ENCODE assay signal across 8 cellular contexts in the genomic region with DNA sequence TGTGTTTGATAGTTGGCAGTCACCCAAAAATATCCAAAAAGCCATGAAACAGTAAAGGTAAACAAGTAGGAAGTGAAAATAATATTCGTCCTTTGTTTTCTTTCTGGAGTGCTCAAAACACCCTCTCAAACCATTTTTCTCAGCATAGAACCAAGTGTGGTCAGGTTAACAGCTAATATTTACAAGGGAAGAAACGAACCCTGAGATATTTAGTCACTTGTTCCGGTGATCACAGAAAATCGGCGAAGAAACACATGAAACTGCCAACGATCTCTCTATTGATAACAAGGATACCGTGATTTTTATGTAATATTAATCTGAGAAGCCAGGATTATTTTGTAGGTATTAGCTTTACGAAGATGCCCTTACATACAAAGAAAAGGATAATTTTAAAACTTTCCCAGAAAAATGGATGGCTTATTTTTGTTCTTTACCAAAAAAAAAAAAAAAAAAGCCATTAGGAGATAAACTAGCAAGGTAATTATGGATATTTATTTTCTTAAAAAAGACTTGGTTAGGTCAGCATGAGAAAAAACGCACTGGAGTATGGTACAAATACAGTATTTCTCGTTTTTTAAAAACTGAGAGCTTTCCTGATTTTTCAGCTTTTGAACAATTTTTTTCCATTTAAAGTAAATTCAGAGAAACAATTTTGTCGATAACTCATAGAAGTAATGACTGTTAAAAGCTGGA.
DNase-seq lines count a peak whose midpoint lies in the region; ATAC-seq and TF ChIP-seq lines count a peak whose summit lies in the region.

No MANE protein-coding gene starts in this region.

- ATAC-seq in HG03025 (IDR thresholded peaks at IDR 0.05; ENCODE audit: low FRiP score, unreplicated experiment), result no peak

- H3K4me3 Mint-ChIP-seq in activated CD4-positive, alpha-beta T cell treated with anti-CD3 and anti-CD28 coated beads, Interleukin-2, amount 10 ng/mL, durations not matched to agents 7 days and 5 days, result peak overlapping the region; percentile 81
- H3K4me3 Mint-ChIP-seq in endodermal cell, result peak overlapping the region; percentile 83
- peak overlapping the region; percentile 93 for H3K4me3 Mint-ChIP-seq in neural progenitor cell

- CTCF ChIA-PET in activated CD4-positive, alpha-beta T cell treated with anti-CD3 and anti-CD28 coated beads, Interleukin-2, amount 10 ng/mL, durations not matched to agents 7 days and 5 days (lab: Charles Lee), result interaction anchor here (1.2 kb wide), 2 partner anchors 10 to 71 kb away, joined by 3 to 4 read pairs; no protein-coding TSS in a partner anchor

- H3K27ac ChIP-seq in SJCRH30 (peak overlapping the region; percentile 100), endodermal cell (ENCODE audit: low read depth, low read length) (peak overlapping the region; percentile 100), neural progenitor cell (peak overlapping the region; percentile 99)

- H3F3A ChIP-seq in neural progenitor cell (ENCODE audit: low read depth), result peaks cover 43% of the 10 kb centered on the region

- TF ChIP-seq CTCF in endodermal cell (conservative IDR thresholded peaks at IDR 0.05), result no peak
- no peak for TF ChIP-seq CTCF in neural progenitor cell (IDR thresholded peaks at IDR 0.05)

- H3K4me1 ChIP-seq in SJCRH30 (peaks cover 5% of the 10 kb centered on the region; the same call in 1 of the 2 replicates), endodermal cell (ENCODE audit: control insufficient read depth, insufficient read depth, low read length) (peaks cover 2% of the 10 kb centered on the region), neural progenitor cell (peaks cover 22% of the 10 kb centered on the region)

- peak; percentile 8 for DNase-seq in activated CD4-positive, alpha-beta T cell treated with anti-CD3 and anti-CD28 coated beads, Interleukin-2, amount 10 ng/mL, durations not matched to agents 7 days and 5 days
- no peak for DNase-seq in activated CD4-positive, alpha-beta T cell treated with anti-CD3 and anti-CD28 coated beads, Interleukin-2, amount 50 U/mL, for 48 hours
- DNase-seq in SJCRH30, result no peak
- no peak for DNase-seq in endodermal cell
- DNase-seq in neural progenitor cell (ENCODE audit: low spot score), result no peak
- no peak for DNase-seq in activated gamma-delta T cell (lab: John Stamatoyannopoulos, UW)
- no peak for DNase-seq in DMS153 treated with DMSO at 0.1 percent for 48 hours (lab: John Stamatoyannopoulos, UW; ENCODE audit: unreplicated experiment)

- H3K4me3 ChIP-seq in SJCRH30 (peak overlapping the region; percentile 83), endodermal cell (ENCODE audit: low read length) (peak overlapping the region; percentile 96), neural progenitor cell (peak overlapping the region; percentile 69)

- no peaks in the 10 kb centered on the region for H3K36me3 Mint-ChIP-seq in activated CD4-positive, alpha-beta T cell treated with anti-CD3 and anti-CD28 coated beads, Interleukin-2, amount 10 ng/mL, durations not matched to agents 7 days and 5 days (ENCODE audit: low read depth)
- H3K36me3 Mint-ChIP-seq in endodermal cell (ENCODE audit: low read depth), result peaks cover 11% of the 10 kb centered on the region
- peaks cover 8% of the 10 kb centered on the region for H3K36me3 Mint-ChIP-seq in neural progenitor cell

- H3K4me1 Mint-ChIP-seq in activated CD4-positive, alpha-beta T cell treated with anti-CD3 and anti-CD28 coated beads, Interleukin-2, amount 10 ng/mL, durations not matched to agents 7 days and 5 days, result peaks cover 21% of the 10 kb centered on the region
- peaks cover 31% of the 10 kb centered on the region for H3K4me1 Mint-ChIP-seq in endodermal cell
- H3K4me1 Mint-ChIP-seq in neural progenitor cell, result peaks cover 26% of the 10 kb centered on the region

- H3K36me3 ChIP-seq in SJCRH30, result no peaks in the 10 kb centered on the region
- H3K36me3 ChIP-seq in endodermal cell (ENCODE audit: control insufficient read depth, insufficient read depth, low read length), result no peaks in the 10 kb centered on the region
- no peaks in the 10 kb centered on the region for H3K36me3 ChIP-seq in neural progenitor cell

- peaks cover 1% of the 10 kb centered on the region for H3K27me3 Mint-ChIP-seq in activated CD4-positive, alpha-beta T cell treated with anti-CD3 and anti-CD28 coated beads, Interleukin-2, amount 10 ng/mL, durations not matched to agents 7 days and 5 days
- no peaks in the 10 kb centered on the region for H3K27me3 Mint-ChIP-seq in endodermal cell (ENCODE audit: insufficient read depth)
- H3K27me3 Mint-ChIP-seq in neural progenitor cell (ENCODE audit: insufficient read depth, low read depth), result peaks cover 2% of the 10 kb centered on the region

- H3K9me3 Mint-ChIP-seq in activated CD4-positive, alpha-beta T cell treated with anti-CD3 and anti-CD28 coated beads, Interleukin-2, amount 10 ng/mL, durations not matched to agents 7 days and 5 days, result no peaks in the 10 kb centered on the region
- no peaks in the 10 kb centered on the region for H3K9me3 Mint-ChIP-seq in endodermal cell
- H3K9me3 Mint-ChIP-seq in neural progenitor cell, result no peaks in the 10 kb centered on the region

- H2AFZ ChIP-seq in neural progenitor cell (replicated peaks), result peak overlapping the region; percentile 86

- H3K9me3 ChIP-seq in SJCRH30 (replicated peaks) (no peaks in the 10 kb centered on the region), endodermal cell (ENCODE audit: control insufficient read depth, low read length) (no peaks in the 10 kb centered on the region), neural progenitor cell (ENCODE audit: low read depth) (no peaks in the 10 kb centered on the region)

- peaks cover 50% of the 10 kb centered on the region for H3K79me2 ChIP-seq in neural progenitor cell (ENCODE audit: low read depth)

- WGBS in endodermal cell (ENCODE audit: insufficient coverage in 1 of 2, insufficient read length in 1 of 2), 2 experiments, result 37 to 39% methylated on average over 8 to 11 of the region's 11 CpGs

- peak overlapping the region; percentile 94 for H3K4me2 ChIP-seq in neural progenitor cell

- POLR2A ChIA-PET in activated CD4-positive, alpha-beta T cell treated with anti-CD3 and anti-CD28 coated beads, Interleukin-2, amount 10 ng/mL, durations not matched to agents 7 days and 5 days (lab: Charles Lee), result no interaction called here

- no peaks in the 10 kb centered on the region for H4K20me1 ChIP-seq in neural progenitor cell (ENCODE audit: low read depth)

- H3K27me3 ChIP-seq in SJCRH30 (no peaks in the 10 kb centered on the region), endodermal cell (ENCODE audit: control insufficient read depth, insufficient read depth, low read length, poor library complexity, severe bottlenecking) (no peaks in the 10 kb centered on the region), neural progenitor cell (no peaks in the 10 kb centered on the region)

- peak overlapping the region; percentile 98 for H3K27ac Mint-ChIP-seq in activated CD4-positive, alpha-beta T cell treated with anti-CD3 and anti-CD28 coated beads, Interleukin-2, amount 10 ng/mL, durations not matched to agents 7 days and 5 days
- H3K27ac Mint-ChIP-seq in endodermal cell (peak overlapping the region; percentile 99), neural progenitor cell (peak overlapping the region; percentile 99)

- H3K9ac ChIP-seq in endodermal cell (ENCODE audit: extremely low read depth, low read length, poor library complexity, severe bottlenecking) (peak overlapping the region; percentile 99), neural progenitor cell (peak overlapping the region; percentile 89)
